In genomic region chr1:46424730-46425129, GRCh38 we compare ENCODE assay signal across 27 cellular contexts.
"Had no signal": no experiment of that assay in that cellular context is flagged by ENCODE, and none has a peak within 500 bp of the region (broad histone marks: within the 10 kb centered on the region; RNA-seq: fewer than 3 reads in every experiment).

No MANE protein-coding gene starts in this region.

- H3K4me1 Mint-ChIP-seq: activated B cell treated with CpG ODN at 0.5 μM for 24 hours; activated CD4-positive, alpha-beta T cell treated with anti-CD3 and anti-CD28 coated beads, Interleukin-2, amount 10 ng/mL, durations not matched to agents 24 days and 14 days; activated naive CD8-positive, alpha-beta T cell treated with anti-CD3 and anti-CD28 coated beads, Interleukin-2, amount 10 ng/mL, durations not matched to agents 7 days and 5 days had no signal

- H3K4me3 ChIP-seq: adrenal gland, MG63, SJSA1 had no signal

- ATAC-seq: activated CD8-positive, alpha-beta T cell treated with anti-CD3 and anti-CD28 coated beads, Interleukin-2, amount 10 ng/mL, durations not matched to agents 7 days and 5 days; PC-3; SK-N-SH treated with all-trans-retinoic acid at 6 μM for 48 hours had no signal

- H3K36me3 ChIP-seq: adrenal gland, MG63, SJSA1 had no signal

- FAIRE-seq: RCC 7860, TTC549 had no signal

- H3K9me3 ChIP-seq: adrenal gland, MG63, SJSA1 had no signal

- H3K27me3 Mint-ChIP-seq: activated CD4-positive, alpha-beta T cell treated with anti-CD3 and anti-CD28 coated beads, Interleukin-2, amount 10 ng/mL, durations not matched to agents 24 days and 14 days; activated naive CD8-positive, alpha-beta T cell treated with anti-CD3 and anti-CD28 coated beads, Interleukin-2, amount 10 ng/mL, durations not matched to agents 7 days and 5 days had no signal

- H3K27me3 ChIP-seq: adrenal gland, MG63 had no signal

- H3K4me3 Mint-ChIP-seq: activated B cell treated with CpG ODN at 0.5 μM for 24 hours; activated CD4-positive, alpha-beta T cell treated with anti-CD3 and anti-CD28 coated beads, Interleukin-2, amount 10 ng/mL, durations not matched to agents 24 days and 14 days; activated CD8-positive, alpha-beta T cell treated with anti-CD3 and anti-CD28 coated beads, Interleukin-2, amount 10 ng/mL, durations not matched to agents 7 days and 5 days; activated naive CD8-positive, alpha-beta T cell treated with anti-CD3 and anti-CD28 coated beads, Interleukin-2, amount 10 ng/mL, durations not matched to agents 7 days and 5 days; activated T-cell treated with anti-CD3 and anti-CD28 coated beads, Interleukin-2, amount 50 U/mL, for 24 hours; T-helper 1 cell treated with Interleukin-12 subunit alpha and Interleukin-12 subunit beta and Interleukin-4 antibody, amounts not matched to agents 30 μg/mL and 1 μg/mL, for 36 hours had no signal

- H3K4me1 ChIP-seq: adrenal gland, SJSA1 had no signal

- H3K27ac ChIP-seq: adrenal gland, SJSA1 had no signal

- DNase-seq: activated B cell treated with CpG ODN at 0.5 μM for 24 hours; activated CD4-positive, alpha-beta T cell treated with anti-CD3 and anti-CD28 coated beads for 1 hour; activated CD4-positive, alpha-beta T cell treated with anti-CD3 and anti-CD28 coated beads, Interleukin-2, amount 10 ng/mL, durations not matched to agents 24 days and 14 days; activated CD8-positive, alpha-beta memory T cell treated with anti-CD3 and anti-CD28 coated beads, Interleukin-2, amount 50 U/mL, for 48 hours; activated CD8-positive, alpha-beta T cell treated with anti-CD3 and anti-CD28 coated beads, Interleukin-2, amount 10 ng/mL, durations not matched to agents 7 days and 5 days; activated naive CD4-positive, alpha-beta T cell treated with anti-CD3 and anti-CD28 coated beads, Interleukin-2, amount 50 U/mL, for 16 hours; activated naive CD8-positive, alpha-beta T cell treated with anti-CD3 and anti-CD28 coated beads, Interleukin-2, amount 10 ng/mL, durations not matched to agents 7 days and 5 days; activated T-cell treated with anti-CD3 and anti-CD28 coated beads, Interleukin-2, amount 50 U/mL, for 24 hours; adrenal gland; anterior cingulate cortex; MG63; MV-4-11; NCI-H1105; NCI-H1436; NCI-H1694 treated with DMSO at 0.1 percent for 48 hours; NCI-H2081; NCI-H446; NCI-H524; PC-3; SHP77; SW 1271; T1000 had no signal

- H3K9me3 Mint-ChIP-seq: activated B cell treated with CpG ODN at 0.5 μM for 24 hours; activated CD4-positive, alpha-beta T cell treated with anti-CD3 and anti-CD28 coated beads, Interleukin-2, amount 10 ng/mL, durations not matched to agents 24 days and 14 days; activated naive CD8-positive, alpha-beta T cell treated with anti-CD3 and anti-CD28 coated beads, Interleukin-2, amount 10 ng/mL, durations not matched to agents 7 days and 5 days; activated T-cell treated with anti-CD3 and anti-CD28 coated beads, Interleukin-2, amount 50 U/mL, for 24 hours; T-helper 1 cell treated with Interleukin-12 subunit alpha and Interleukin-12 subunit beta and Interleukin-4 antibody, amounts not matched to agents 30 μg/mL and 1 μg/mL, for 36 hours had no signal

- H3K27ac Mint-ChIP-seq: activated B cell treated with CpG ODN at 0.5 μM for 24 hours; activated CD4-positive, alpha-beta T cell treated with anti-CD3 and anti-CD28 coated beads, Interleukin-2, amount 10 ng/mL, durations not matched to agents 24 days and 14 days; activated CD8-positive, alpha-beta T cell treated with anti-CD3 and anti-CD28 coated beads, Interleukin-2, amount 10 ng/mL, durations not matched to agents 7 days and 5 days; activated naive CD8-positive, alpha-beta T cell treated with anti-CD3 and anti-CD28 coated beads, Interleukin-2, amount 10 ng/mL, durations not matched to agents 7 days and 5 days; activated T-cell treated with anti-CD3 and anti-CD28 coated beads, Interleukin-2, amount 50 U/mL, for 24 hours; T-helper 1 cell treated with Interleukin-12 subunit alpha and Interleukin-12 subunit beta and Interleukin-4 antibody, amounts not matched to agents 30 μg/mL and 1 μg/mL, for 36 hours had no signal

- H3K36me3 Mint-ChIP-seq: activated naive CD8-positive, alpha-beta T cell treated with anti-CD3 and anti-CD28 coated beads, Interleukin-2, amount 10 ng/mL, durations not matched to agents 7 days and 5 days had no signal
